In the genomic region with DNA sequence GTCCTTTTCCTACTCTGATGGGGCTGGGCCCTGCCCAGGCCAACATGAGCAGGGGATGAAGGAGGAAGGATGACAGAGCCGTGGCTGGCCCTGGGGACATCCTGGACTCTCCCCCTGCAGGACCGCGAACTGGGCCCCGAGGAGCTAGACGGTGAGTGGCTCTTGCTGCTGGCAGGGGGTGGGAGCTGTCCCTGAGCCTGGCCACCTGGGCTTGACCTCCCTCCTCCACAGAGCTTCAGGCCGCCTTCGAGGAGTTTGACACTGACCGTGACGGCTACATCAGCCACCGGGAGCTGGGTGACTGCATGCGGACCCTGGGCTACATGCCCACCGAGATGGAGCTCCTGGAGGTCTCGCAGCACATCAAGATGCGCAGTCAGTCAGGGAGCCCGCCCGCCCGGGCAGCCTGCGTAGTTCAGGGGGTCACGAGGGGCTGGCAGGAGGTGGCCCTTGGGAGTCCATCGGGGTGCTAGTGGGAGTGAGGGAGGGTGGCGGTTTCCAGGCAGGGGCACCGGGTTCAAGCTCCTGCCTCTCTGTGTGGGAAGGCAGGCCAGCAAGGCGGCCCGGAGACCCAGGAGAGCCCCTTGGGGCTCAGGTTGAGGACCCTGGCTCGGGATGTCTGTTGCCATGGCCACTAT, we compare ENCODE assay signal across 27 cellular contexts. TPM values are rescaled to one million over a fixed set of nuclear protein-coding genes. Genes with fewer than 3 reads are reported as not detected.
"Had no signal": no experiment of that assay in that cellular context is flagged by ENCODE, and none has a peak within 500 bp of the region (broad histone marks: within the 10 kb centered on the region; RNA-seq: fewer than 3 reads in every experiment).

No MANE protein-coding gene starts in this region.

- H3K9me3 ChIP-seq: colonic mucosa, left ventricle myocardium inferior, prostate gland, right atrium auricular region, suprapubic skin, transverse colon, vagina had no signal

- H3K27ac ChIP-seq: brain microvascular endothelial cell, colonic mucosa, foreskin keratinocyte, left ventricle myocardium inferior, prostate gland, right atrium auricular region, skin epidermis, suprapubic skin, transverse colon, vagina had no signal

- H3K9me3 Mint-ChIP-seq: activated T-cell treated with anti-CD3 and anti-CD28 coated beads, Interleukin-2, amount 50 U/mL, for 72 hours; nephron progenitor cell; stimulated activated naive CD8-positive, alpha-beta T cell treated with anti-CD3 and anti-CD28 coated beads, Interleukin-15, amount 100 ng/mL, for 72 hours had no signal

- H3K4me3 Mint-ChIP-seq: activated T-cell treated with anti-CD3 and anti-CD28 coated beads, Interleukin-2, amount 50 U/mL, for 72 hours; nephron progenitor cell; stimulated activated naive CD8-positive, alpha-beta T cell treated with anti-CD3 and anti-CD28 coated beads, Interleukin-15, amount 100 ng/mL, for 72 hours had no signal

- FAIRE-seq: keratinocyte had no signal

- ATAC-seq: activated T-cell treated with anti-CD3 and anti-CD28 coated beads, Interleukin-2, amount 50 U/mL, for 72 hours; foreskin keratinocyte; stimulated activated naive CD8-positive, alpha-beta T cell treated with anti-CD3 and anti-CD28 coated beads, Interleukin-15, amount 100 ng/mL, for 72 hours had no signal

- H3K4me1 ChIP-seq: colonic mucosa, prostate gland, right atrium auricular region, suprapubic skin, transverse colon had no signal

- H3K27me3 ChIP-seq: brain microvascular endothelial cell, colonic mucosa, foreskin keratinocyte, right atrium auricular region, suprapubic skin, transverse colon, vagina had no signal

- H3K27ac Mint-ChIP-seq: activated T-cell treated with anti-CD3 and anti-CD28 coated beads, Interleukin-2, amount 50 U/mL, for 72 hours; stimulated activated naive CD8-positive, alpha-beta T cell treated with anti-CD3 and anti-CD28 coated beads, Interleukin-15, amount 100 ng/mL, for 72 hours had no signal

- H3K27me3 Mint-ChIP-seq: stimulated activated naive CD8-positive, alpha-beta T cell treated with anti-CD3 and anti-CD28 coated beads, Interleukin-15, amount 100 ng/mL, for 72 hours had no signal

- H3K36me3 ChIP-seq: brain microvascular endothelial cell, colonic mucosa, left ventricle myocardium inferior, prostate gland, right atrium auricular region, suprapubic skin, transverse colon, vagina, WERI-Rb-1 had no signal

- DNase-seq: activated CD4-positive, alpha-beta T cell treated with anti-CD3 and anti-CD28 coated beads, Interleukin-2, amount 50 U/mL, for 4 hours; activated effector memory CD4-positive, alpha-beta T cell treated with anti-CD3 and anti-CD28 coated beads, Interleukin-2, amount 50 U/mL, for 16 hours; activated naive CD4-positive, alpha-beta T cell treated with anti-CD3 and anti-CD28 coated beads, Interleukin-2, amount 50 U/mL, for 16 hours; activated T-cell treated with anti-CD3 and anti-CD28 coated beads, Interleukin-2, amount 50 U/mL, for 72 hours; aorta; brain microvascular endothelial cell; central memory CD4-positive, alpha-beta T cell; colonic mucosa; foreskin keratinocyte; hypothalamus; left ventricle myocardium inferior; nephron progenitor cell; stimulated activated naive CD8-positive, alpha-beta T cell treated with anti-CD3 and anti-CD28 coated beads, Interleukin-15, amount 100 ng/mL, for 72 hours; transverse colon; WERI-Rb-1 had no signal

- H3K4me3 ChIP-seq: colonic mucosa, left ventricle myocardium inferior, prostate gland, right atrium auricular region, skin epidermis, suprapubic skin, transverse colon, vagina had no signal

RNA-seq across cellular contexts. Expression of gene CABP4, which starts 1.0 kb away (rescaled TPM):
- total RNA-seq: epithelial cell of proximal tubule, fibroblast of lung, foreskin keratinocyte had no signal
- polyA plus RNA-seq: fibroblast of lung, foreskin keratinocyte, keratinocyte had no signal

RNA-seq across cellular contexts. Expression of gene GPR152, which starts 3.7 kb away (rescaled TPM):
- total RNA-seq: activated CD8-positive, alpha-beta memory T cell treated with anti-CD3 and anti-CD28 coated beads for 36 hours; activated T-cell treated with anti-CD3 and anti-CD28 coated beads, Interleukin-2, amount 50 U/mL, for 72 hours; aorta; colonic mucosa; epithelial cell of proximal tubule; fibroblast of lung; foreskin keratinocyte; left ventricle myocardium inferior; myocyte; omental fat pad; prostate gland; right atrium auricular region; T-helper 2 cell treated with Interferon-gamma antibody and Interleukin-4, amounts not matched to agents 100 ng/mL and 5 ng/mL, for 36 hours; transverse colon; vagina had no signal
- polyA plus RNA-seq: aorta, fibroblast of lung, foreskin keratinocyte, keratinocyte had no signal

RNA-seq across cellular contexts. Expression of gene PTPRCAP, which starts 18.7 kb away (rescaled TPM):
- polyA plus RNA-seq: fibroblast of lung, keratinocyte had no signal
